Comparison of ENCODE assay signal across 1 cellular context in genomic region chr7:87497482-87497881, GRCh38.
TF ChIP-seq lines count a peak whose summit lies in the region.

No MANE protein-coding gene starts in this region.

TF ChIP-seq in liver, 16 proteins besides CTCF, POLR2A, EP300 and RAD21 (continued from another document):
- TF ChIP-seq EGR1 (IDR thresholded peaks at IDR 0.05; ENCODE audit: low read depth in 2 of 2) (peak in 1 of 2 donors; percentile 45), HNF4G (IDR thresholded peaks at IDR 0.05) (peak; percentile 70)
